12 cellular contexts compared by ENCODE assay signal in the genomic region with DNA sequence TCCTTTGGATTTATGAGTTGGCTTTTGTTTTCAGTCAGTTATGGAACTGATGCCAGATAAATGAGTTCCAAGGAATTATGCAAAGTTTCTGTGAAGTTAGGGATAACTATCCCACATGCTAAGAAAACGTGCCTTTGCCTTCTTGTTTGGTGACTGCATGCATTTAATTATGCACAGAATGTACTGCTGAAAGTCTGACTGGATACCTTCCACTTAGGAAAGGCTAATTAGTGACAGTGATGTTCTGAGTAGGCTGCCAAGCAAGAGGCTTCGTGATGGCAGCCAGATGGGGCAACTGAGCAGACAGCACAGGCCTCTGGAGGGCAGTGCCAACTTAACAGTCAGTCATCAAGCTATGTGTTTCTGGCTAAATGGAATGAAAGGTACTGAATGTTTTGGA.
A peak's percentile ranks its signal among the peaks of the same experiment; 100 is the strongest.
DNase-seq lines count a peak whose midpoint lies in the region; ATAC-seq and TF ChIP-seq lines count a peak whose summit lies in the region.
"Had no signal": no experiment of that assay in that cellular context is flagged by ENCODE, and none has a peak within 500 bp of the region (broad histone marks: within the 10 kb centered on the region; RNA-seq: fewer than 3 reads in every experiment).

No MANE protein-coding gene starts in this region.

- peak; percentile 59 for TF ChIP-seq CTCF in LNCaP clone FGC (IDR thresholded peaks at IDR 0.05; ENCODE audit: control insufficient read depth, extremely low read depth, insufficient read depth)
- peak; percentile 73 for TF ChIP-seq CTCF in chondrocyte (IDR thresholded peaks at IDR 0.05)

- no peak overlapping the region for H3K4me3 ChIP-seq in LNCaP clone FGC (ENCODE audit: low read depth, low read length)
- H3K4me3 ChIP-seq: prostate gland had no signal

- peaks cover 5% of the 10 kb centered on the region for H3K36me3 Mint-ChIP-seq in chondrocyte (ENCODE audit: low read depth)
- H3K36me3 Mint-ChIP-seq: IgD-negative memory B cell had no signal

- no peak for ATAC-seq in GM18870 (IDR thresholded peaks at IDR 0.05; ENCODE audit: unreplicated experiment)
- ATAC-seq: left colon had no signal

- DNase-seq in EL, result peak; percentile 54
- DNase-seq in LNCaP clone FGC (ENCODE audit: low read depth), result no peak
- no peak for DNase-seq in chondrocyte (ENCODE audit: low spot score)
- DNase-seq in myocyte (ENCODE audit: low read depth), result peak; percentile 20
- DNase-seq in HuH-7.5 (ENCODE audit: low spot score), result no peak
- no peak for DNase-seq in hippocampal formation (lab: John Stamatoyannopoulos, UW)
- DNase-seq in effector CD8-positive, alpha-beta T cell (lab: John Stamatoyannopoulos, UW), result no peak
- DNase-seq: activated naive CD4-positive, alpha-beta T cell treated with Interleukin-2 at 50 U/mL for 16 hours; left colon had no signal

- no peak overlapping the region for H3K4me3 Mint-ChIP-seq in chondrocyte (ENCODE audit: unreplicated experiment)
- H3K4me3 Mint-ChIP-seq: IgD-negative memory B cell had no signal

- H3K9me3 Mint-ChIP-seq in chondrocyte (ENCODE audit: low read depth), result peaks cover 16% of the 10 kb centered on the region

- H3K27me3 Mint-ChIP-seq in chondrocyte (ENCODE audit: low read depth), result no peaks in the 10 kb centered on the region
- H3K27me3 Mint-ChIP-seq: IgD-negative memory B cell had no signal

- no peak overlapping the region for H3K27ac Mint-ChIP-seq in chondrocyte (ENCODE audit: unreplicated experiment)
- H3K27ac Mint-ChIP-seq: IgD-negative memory B cell had no signal

- peaks cover 21% of the 10 kb centered on the region for H3K4me1 Mint-ChIP-seq in chondrocyte (ENCODE audit: low read depth)
- H3K4me1 Mint-ChIP-seq: IgD-negative memory B cell had no signal

Comparison
In these comparisons a context has a peak if more than half of its experiments do, and no peak if none do; other contexts are left out.
1. DNase-seq: peak in EL (single experiment) and myocyte (single experiment); none in LNCaP clone FGC (single experiment), chondrocyte (single experiment), HuH-7.5 (single experiment), hippocampal formation (0 of 2) and effector CD8-positive, alpha-beta T cell (single experiment).